ENCODE assay signal across 28 cellular contexts in the genomic region with DNA sequence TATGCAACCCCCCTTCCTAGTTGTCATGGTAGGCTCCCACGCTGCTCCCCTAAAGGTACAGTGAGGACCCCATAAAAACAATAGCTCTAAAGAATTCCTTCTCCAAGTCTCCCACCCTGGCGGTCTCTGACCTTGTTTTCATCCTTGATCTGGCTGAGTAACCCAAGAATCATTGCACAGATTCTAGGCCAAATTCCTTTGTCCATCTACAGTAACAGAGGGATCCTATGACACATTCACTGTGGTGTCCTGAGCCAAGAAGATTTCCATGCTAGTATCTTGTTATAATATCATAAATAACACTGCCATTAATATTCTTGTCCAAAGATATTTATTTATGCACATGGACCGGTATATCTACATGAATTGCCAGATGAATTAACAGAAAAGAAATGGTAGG.
"Had no signal": no experiment of that assay in that cellular context is flagged by ENCODE, and none has a peak within 500 bp of the region (broad histone marks: within the 10 kb centered on the region; RNA-seq: fewer than 3 reads in every experiment).

No MANE protein-coding gene starts in this region.

- H3K27me3 ChIP-seq: ascending aorta, MG63, Peyer's patch, SJSA1 had no signal

- H3K36me3 ChIP-seq: ascending aorta, cardiac muscle cell, MG63, Peyer's patch, SJSA1 had no signal

- H3K27ac ChIP-seq: ascending aorta, cardiac muscle cell, Peyer's patch, SJSA1 had no signal

- H3K4me3 ChIP-seq: ascending aorta, cardiac muscle cell, MG63, Peyer's patch, SJSA1 had no signal

- DNase-seq: activated CD4-positive, alpha-beta T cell treated with anti-CD3 and anti-CD28 coated beads, Interleukin-2, amount 50 U/mL, for 4 hours; activated CD8-positive, alpha-beta T cell treated with anti-CD3 and anti-CD28 coated beads for 36 hours; activated effector memory CD4-positive, alpha-beta T cell treated with anti-CD3 and anti-CD28 coated beads, Interleukin-2, amount 50 U/mL, for 16 hours; activated naive CD4-positive, alpha-beta T cell treated with Interleukin-2 at 50 U/mL for 16 hours; activated naive CD8-positive, alpha-beta T cell treated with anti-CD3 and anti-CD28 coated beads, Interleukin-2, amount 10 ng/mL, durations not matched to agents 7 days and 5 days; activated T-cell treated with anti-CD3 and anti-CD28 coated beads, Interleukin-2, amount 50 U/mL, for 1 hour; activated T-cell treated with anti-CD3 and anti-CD28 coated beads, Interleukin-2, amount 50 U/mL, for 72 hours; amygdala; Kasumi-1; KG1; MG63; MV-4-11; NCI-H1092; NCI-H1436 treated with DMSO at 0.1 percent for 48 hours; NCI-H1694 treated with DMSO at 0.1 percent for 48 hours; NCI-H2029; NCI-H345; NCI-H524 treated with DMSO at 0.1 percent for 48 hours; PC-3; Peyer's patch; RPMI8226; SHP77 treated with DMSO at 0.1 percent for 48 hours; SK-N-SH; T-helper 17 cell had no signal

- ATAC-seq: activated CD8-positive, alpha-beta T cell treated with anti-CD3 and anti-CD28 coated beads for 36 hours; activated T-cell treated with anti-CD3 and anti-CD28 coated beads, Interleukin-2, amount 50 U/mL, for 72 hours; activated T-helper 17 cell treated with anti-CD3 and anti-CD28 coated beads, Interleukin-2, amount 50 U/mL, for 72 hours; PC-3; T-helper 17 cell had no signal

- H3K4me1 ChIP-seq: ascending aorta, Peyer's patch, SJSA1 had no signal
